In the genomic region with DNA sequence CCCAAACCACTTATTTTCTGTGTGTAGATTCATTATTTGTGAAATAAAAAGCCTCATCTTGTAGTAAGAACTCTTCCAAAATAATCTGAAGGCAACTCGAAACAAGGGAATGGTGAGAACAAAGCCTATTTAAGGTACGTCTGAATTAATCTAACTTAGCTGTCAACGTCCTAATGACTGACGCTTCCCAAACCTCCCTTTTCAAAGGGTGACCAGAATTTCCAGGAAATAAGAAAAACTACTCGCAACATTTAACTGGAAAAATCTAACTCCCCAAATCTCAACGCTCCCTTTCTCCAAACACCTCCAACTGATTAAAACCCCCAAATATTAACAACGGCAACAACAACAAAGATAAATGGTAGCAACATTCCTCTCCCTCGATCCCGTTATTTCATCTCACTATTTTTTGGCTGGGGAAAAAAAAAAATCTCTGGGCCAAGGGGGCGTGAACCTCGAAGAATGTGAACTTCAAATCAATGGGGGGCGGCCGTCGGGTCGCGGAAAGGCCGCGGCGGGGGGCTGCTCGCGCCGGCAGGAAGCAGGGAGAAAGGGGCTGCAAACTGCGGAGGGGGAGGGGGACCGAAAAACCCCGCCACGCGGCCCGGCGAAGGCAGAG, we compare ENCODE assay signal across 8 cellular contexts. TPM values are rescaled to one million over a fixed set of nuclear protein-coding genes. Genes with fewer than 3 reads are reported as not detected.
A peak's percentile ranks its signal among the peaks of the same experiment; 100 is the strongest.
DNase-seq lines count a peak whose midpoint lies in the region; ATAC-seq and TF ChIP-seq lines count a peak whose summit lies in the region.

No MANE protein-coding gene starts in this region.

- no peaks in the 10 kb centered on the region for H3K9me3 Mint-ChIP-seq in T-cell

- ATAC-seq in T-cell (replicated peaks in 1 of 4) (no peak), gastroesophageal sphincter (no peak), HG02884 (IDR thresholded peaks at IDR 0.05; ENCODE audit: unreplicated experiment) (no peak), HG02981 (IDR thresholded peaks at IDR 0.05; ENCODE audit: unreplicated experiment) (no peak), left colon (no peak)

- H3K27ac ChIP-seq in gastroesophageal sphincter (peak overlapping the region; percentile 95 to 98 (median 98)), skin epidermis (peak overlapping the region; percentile 88 to 100 (median 97))

- CTCF ChIA-PET in T-cell (lab: Charles Lee) = interaction anchor here (0.6 to 1.8 kb wide), 2 partner anchors 20 to 708 kb away, joined by 3 to 17 read pairs; a partner anchor contains a TSS

- POLR2A ChIA-PET in T-cell (lab: Charles Lee) = interaction anchor here (0.6 to 1.5 kb wide), 3 partner anchors 19 to 23 kb away, joined by 3 to 6 read pairs (median 6); a partner anchor contains a TSS

- H3K36me3 ChIP-seq in gastroesophageal sphincter = peaks cover 0 to under 1% of the 10 kb centered on the region in 2 donors

- no peaks in the 10 kb centered on the region for H3K9me3 ChIP-seq in gastroesophageal sphincter

- WGBS in gastroesophageal sphincter (ENCODE audit: low coverage in 1 of 2), 2 donors = 0% methylated on average over 7 to 10 of the region's 29 CpGs

- DNase-seq in NCI-H1092 (lab: John Stamatoyannopoulos, UW) = peak; percentile 80
- DNase-seq in NCI-H1092 treated with DMSO at 0.1 percent for 48 hours (lab: John Stamatoyannopoulos, UW) = no peak
- no peak for DNase-seq in T-cell
- DNase-seq in left colon = no peak

- peaks cover 16% of the 10 kb centered on the region for H3K36me3 Mint-ChIP-seq in T-cell

- peak overlapping the region; percentile 87 to 91 for H3K27ac Mint-ChIP-seq in T-cell

- H3K4me3 Mint-ChIP-seq in T-cell = peak overlapping the region; percentile 92 to 97 (median 96)

- peaks cover 12 to 65% (median 23%) of the 10 kb centered on the region in 3 donors for H3K4me1 ChIP-seq in gastroesophageal sphincter

- H3K4me3 ChIP-seq in gastroesophageal sphincter (peak overlapping the region; percentile 93 to 96), skin epidermis (peak overlapping the region; percentile 58 to 97 (median 84))

- no peak for TF ChIP-seq CTCF in gastroesophageal sphincter (IDR thresholded peaks at IDR 0.05)

- H3K27me3 ChIP-seq in gastroesophageal sphincter = no peaks in the 10 kb centered on the region

- TF ChIP-seq EP300 in gastroesophageal sphincter (IDR thresholded peaks at IDR 0.05) = no peak

- H3K4me1 Mint-ChIP-seq in T-cell = peaks cover 56 to 62% (median 57%) of the 10 kb centered on the region in 3 donors

- no peaks in the 10 kb centered on the region for H3K27me3 Mint-ChIP-seq in T-cell

- intact Hi-C loops in left colon (cut with DNase I, micrococcal nuclease) = no loop called here

- no peak for TF ChIP-seq POLR2A in gastroesophageal sphincter (IDR thresholded peaks at IDR 0.05)

RNA-seq across cellular contexts. Expression of a gene that starts 0.6 kb away (rescaled TPM):
- total RNA-seq in T-cell (100 to 1,000 TPM; 145 to 240 (median 153) TPM), gastroesophageal sphincter (100 to 1,000 TPM in 1 of 4 donors, 10 to 100 TPM in 3; 51.5 to 117 (median 76.2) TPM), left colon (10 to 100 TPM; 66.5 to 84.0 TPM)

RNA-seq across cellular contexts. Expression of a gene that starts 19.9 kb away (rescaled TPM):
- total RNA-seq in T-cell (100 to 1,000 TPM; 135 to 159 (median 139) TPM), gastroesophageal sphincter (100 to 1,000 TPM; 136 to 246 (median 207) TPM), left colon (100 to 1,000 TPM; 111 to 156 TPM)
